ENCODE assay signal across 1 cellular context in genomic region chr10:70558871-70559810, GRCh38.
TF ChIP-seq lines count a peak whose summit lies in the region.

No MANE protein-coding gene starts in this region.

TF ChIP-seq in K562, 482 proteins besides CTCF, POLR2A, EP300 and RAD21 (continued from another document and continues in another):
- no peak for TF ChIP-seq POLR3G (IDR thresholded peaks at IDR 0.05; ENCODE audit: extremely low read depth, insufficient read length, insufficient replicate concordance)
- no peak for TF ChIP-seq ZNF75A (CRISPR knock-in tag; IDR thresholded peaks at IDR 0.05)
- no peak for TF ChIP-seq KLF10 (CRISPR knock-in tag; IDR thresholded peaks at IDR 0.05)
- no peak for TF ChIP-seq MEF2D (tag; conservative IDR thresholded peaks at IDR 0.05; ENCODE audit: low read depth)
- TF ChIP-seq MITF (IDR thresholded peaks at IDR 0.05): peak; percentile 78; the same call in 1 of the 2 replicates
- TF ChIP-seq PTBP1 (IDR thresholded peaks at IDR 0.05; ENCODE audit: low read depth, low read length): no peak
- TF ChIP-seq SMAD4 (CRISPR knock-in tag; conservative IDR thresholded peaks at IDR 0.05): peak; percentile 79
- TF ChIP-seq FOXJ2 (tag; IDR thresholded peaks at IDR 0.05): no peak; the same call in 1 of the 2 replicates
- no peak for TF ChIP-seq SRSF7 (optimal IDR thresholded peaks at IDR 0.05; ENCODE audit: low read depth, low read length)
- peak; percentile 60; the same call in 1 of the 2 replicates for TF ChIP-seq RB1 (IDR thresholded peaks at IDR 0.05; ENCODE audit: low read depth)
- peak; percentile 88 for TF ChIP-seq MTA2 (IDR thresholded peaks at IDR 0.05; ENCODE audit: low read depth)
- no peak for TF ChIP-seq ETV6 (IDR thresholded peaks at IDR 0.05; ENCODE audit: borderline replicate concordance in 1 of 2, low read depth in 2 of 2, low read length in 1 of 2)
- TF ChIP-seq ETV6 (CRISPR knock-in tag; IDR thresholded peaks at IDR 0.05; ENCODE audit: borderline replicate concordance): no peak
- no peak for TF ChIP-seq ZNF512 (tag; IDR thresholded peaks at IDR 0.05)
- no peak for TF ChIP-seq MCM3 (IDR thresholded peaks at IDR 0.05)
- no peak for TF ChIP-seq U2AF2 (optimal IDR thresholded peaks at IDR 0.05; ENCODE audit: low read depth, low read length)
- TF ChIP-seq TEAD2 (tag; IDR thresholded peaks at IDR 0.05): no peak
- no peak for TF ChIP-seq TCF7L2 (IDR thresholded peaks at IDR 0.05; ENCODE audit: low read depth, low read length)
- TF ChIP-seq ZNF165 (CRISPR knock-in tag; IDR thresholded peaks at IDR 0.05; ENCODE audit: borderline replicate concordance): no peak
- no peak; the same call in 1 of the 2 replicates for TF ChIP-seq ZC3H4 (CRISPR knock-in tag; IDR thresholded peaks at IDR 0.05; ENCODE audit: borderline replicate concordance)
- no peak for TF ChIP-seq POU5F1 (IDR thresholded peaks at IDR 0.05; ENCODE audit: borderline replicate concordance, low read depth, low read length, partially characterized antibody)
- TF ChIP-seq ZNF717 (CRISPR knock-in tag; IDR thresholded peaks at IDR 0.05): no peak; the same call in 1 of the 2 replicates
- 0 out of 2 replicates have a peak, but pooled peaks have one; percentile 8 for TF ChIP-seq CXXC5 (CRISPR knock-in tag; IDR thresholded peaks at IDR 0.05)
- TF ChIP-seq ETS1 (conservative IDR thresholded peaks at IDR 0.05; ENCODE audit: control insufficient read depth, low read depth, low read length): peak; percentile 34; the same call in 1 of the 2 replicates
- TF ChIP-seq KDM1A (IDR thresholded peaks at IDR 0.05): peak; percentile 100
- no peak for TF ChIP-seq KDM2B (CRISPR knock-in tag; IDR thresholded peaks at IDR 0.05)
- no peak for TF ChIP-seq ZNF282 (CRISPR knock-in tag; IDR thresholded peaks at IDR 0.05)
- peak; percentile 87; the same call in 1 of the 2 replicates for TF ChIP-seq FOXM1 (IDR thresholded peaks at IDR 0.05; ENCODE audit: low read depth)
- TF ChIP-seq FOXM1 (CRISPR knock-in tag; IDR thresholded peaks at IDR 0.05; ENCODE audit: low read depth): no peak
- TF ChIP-seq FOXK1 (CRISPR knock-in tag; IDR thresholded peaks at IDR 0.05; ENCODE audit: borderline replicate concordance): no peak
- TF ChIP-seq SAP30 (IDR thresholded peaks at IDR 0.05; ENCODE audit: borderline replicate concordance, insufficient read depth, low read depth, low read length, poor library complexity, severe bottlenecking): peak; percentile 75
- no peak for TF ChIP-seq IRF2 (CRISPR knock-in tag; IDR thresholded peaks at IDR 0.05)
- no peak for TF ChIP-seq HEY1 (CRISPR knock-in tag; IDR thresholded peaks at IDR 0.05; ENCODE audit: borderline replicate concordance)
- TF ChIP-seq THAP7 (CRISPR knock-in tag; IDR thresholded peaks at IDR 0.05): no peak
- peak; percentile 93 for TF ChIP-seq KLF16 (IDR thresholded peaks at IDR 0.05)
- TF ChIP-seq E2F8 (IDR thresholded peaks at IDR 0.05; ENCODE audit: low read depth, partially characterized antibody): peak; percentile 53
- TF ChIP-seq HDAC2 (IDR thresholded peaks at IDR 0.05): peak; percentile 99
- no peak for TF ChIP-seq ZNF586 (CRISPR knock-in tag; conservative IDR thresholded peaks at IDR 0.05)
- 0 out of 2 replicates have a peak, but pooled peaks have one; percentile 29 for TF ChIP-seq ZNF830 (CRISPR knock-in tag; IDR thresholded peaks at IDR 0.05)
- TF ChIP-seq PCBP2 (IDR thresholded peaks at IDR 0.05; ENCODE audit: low read depth, low read length, poor library complexity, severe bottlenecking): no peak
- peak; percentile 86 for TF ChIP-seq OTX1 (CRISPR knock-in tag; IDR thresholded peaks at IDR 0.05)
- TF ChIP-seq ZNF23 (CRISPR knock-in tag; IDR thresholded peaks at IDR 0.05): no peak
- TF ChIP-seq STAG1 (CRISPR knock-in tag; IDR thresholded peaks at IDR 0.05; ENCODE audit: borderline replicate concordance): peak; percentile 60; the same call in 1 of the 2 replicates
- TF ChIP-seq GATA2 (CRISPR knock-in tag; IDR thresholded peaks at IDR 0.05): peak; percentile 82
- TF ChIP-seq BDP1 (IDR thresholded peaks at IDR 0.05; ENCODE audit: insufficient read depth, insufficient read length): no peak
- TF ChIP-seq RHOXF2B (CRISPR knock-in tag; conservative IDR thresholded peaks at IDR 0.05): no peak
- TF ChIP-seq, protein P1, sequence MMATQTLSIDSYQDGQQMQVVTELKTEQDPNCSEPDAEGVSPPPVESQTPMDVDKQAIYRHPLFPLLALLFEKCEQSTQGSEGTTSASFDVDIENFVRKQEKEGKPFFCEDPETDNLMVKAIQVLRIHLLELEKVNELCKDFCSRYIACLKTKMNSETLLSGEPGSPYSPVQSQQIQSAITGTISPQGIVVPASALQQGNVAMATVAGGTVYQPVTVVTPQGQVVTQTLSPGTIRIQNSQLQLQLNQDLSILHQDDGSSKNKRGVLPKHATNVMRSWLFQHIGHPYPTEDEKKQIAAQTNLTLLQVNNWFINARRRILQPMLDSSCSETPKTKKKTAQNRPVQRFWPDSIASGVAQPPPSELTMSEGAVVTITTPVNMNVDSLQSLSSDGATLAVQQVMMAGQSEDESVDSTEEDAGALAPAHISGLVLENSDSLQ (IDR thresholded peaks at IDR 0.05): peak; percentile 58
- no peak for TF ChIP-seq TAF15 (IDR thresholded peaks at IDR 0.05; ENCODE audit: low read depth, low read length)
- peak; percentile 14; the same call in 1 of the 2 replicates for TF ChIP-seq CBX5 (IDR thresholded peaks at IDR 0.05; ENCODE audit: borderline replicate concordance, low read depth)
- TF ChIP-seq BRCA1 (IDR thresholded peaks at IDR 0.05): no peak
- TF ChIP-seq BRCA1 (CRISPR knock-in tag; IDR thresholded peaks at IDR 0.05): no peak
- TF ChIP-seq NR2C1 (IDR thresholded peaks at IDR 0.05): no peak
- no peak for TF ChIP-seq NR2C1 (tag; IDR thresholded peaks at IDR 0.05)
- TF ChIP-seq CEBPB (tag; IDR thresholded peaks at IDR 0.05): peak; percentile 92
- TF ChIP-seq ARID2 (IDR thresholded peaks at IDR 0.05): 0 out of 2 replicates have a peak, but pooled peaks have one; percentile 74
- no peak for TF ChIP-seq ARID4B (CRISPR knock-in tag; IDR thresholded peaks at IDR 0.05)
- TF ChIP-seq CBFA2T3 (IDR thresholded peaks at IDR 0.05): peak; percentile 99
